ENCODE assay signal across 8 cellular contexts in the genomic region with DNA sequence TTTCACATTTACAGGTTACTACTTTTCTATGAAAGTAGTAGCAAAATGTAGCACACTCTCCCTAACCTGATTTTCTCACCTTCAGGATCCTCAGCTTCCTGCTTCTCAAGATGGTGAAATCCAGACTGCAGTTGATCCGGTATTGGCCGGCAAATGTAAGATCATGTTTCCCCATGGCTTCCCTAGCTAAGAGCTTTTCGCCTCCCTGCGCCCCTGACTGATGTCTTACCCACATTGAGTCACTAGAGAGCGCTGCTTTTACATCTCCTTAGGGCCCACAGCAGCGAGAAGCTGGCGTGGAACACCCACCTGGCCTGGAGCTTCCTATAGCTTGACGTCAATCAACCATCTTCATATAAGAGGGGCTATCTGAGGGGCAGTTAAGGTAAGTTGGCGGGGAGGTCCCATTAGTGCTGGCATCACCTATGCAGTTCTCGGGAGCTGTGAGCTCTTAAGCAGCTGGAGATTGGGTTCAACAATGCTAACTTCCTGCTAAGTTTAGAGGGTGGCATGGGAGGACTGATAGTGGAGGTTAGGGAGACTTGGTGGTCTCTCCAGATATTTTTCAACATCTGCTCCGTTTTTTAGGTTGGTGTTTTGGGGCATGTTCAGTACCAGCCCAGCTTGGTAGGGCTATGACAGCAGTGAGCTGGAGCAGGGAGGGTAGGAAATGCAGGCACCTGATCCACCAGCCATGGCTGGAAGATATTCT. TPM values are rescaled to one million over a fixed set of nuclear protein-coding genes. Genes with fewer than 3 reads are reported as not detected.
DNase-seq lines count a peak whose midpoint lies in the region; ATAC-seq and TF ChIP-seq lines count a peak whose summit lies in the region.

No MANE protein-coding gene starts in this region.

- peak; percentile 66 for TF ChIP-seq CTCF in AG09309 (IDR thresholded peaks at IDR 0.05; ENCODE audit: control insufficient read depth, insufficient read depth, low read depth, low read length, missing control alignments)
- peak; percentile 66; the same call in 1 of the 2 replicates for TF ChIP-seq CTCF in GM12875 (IDR thresholded peaks at IDR 0.05; ENCODE audit: borderline replicate concordance, insufficient read depth, low read depth, low read length)
- TF ChIP-seq CTCF in foreskin fibroblast (IDR thresholded peaks at IDR 0.05; ENCODE audit: low read depth, low read length): peak; percentile 58
- TF ChIP-seq CTCF in ovary (IDR thresholded peaks at IDR 0.05): peak in 1 of 3 donors; percentile 34

- no peak overlapping the region for H3K27ac ChIP-seq in ovary

- H3K9me3 ChIP-seq in ovary: no peaks in the 10 kb centered on the region

- H3K27ac Mint-ChIP-seq in activated CD8-positive, alpha-beta memory T cell treated with anti-CD3 and anti-CD28 coated beads, Interleukin-2, amount 10 ng/mL, durations not matched to agents 7 days and 5 days: peak overlapping the region; percentile 8

- WGBS in ovary, 3 donors: 23 to 33% (median 28%) methylated on average over 11 of the region's 11 CpGs

- no peak for TF ChIP-seq EP300 in ovary (IDR thresholded peaks at IDR 0.05)

- peaks cover 10% of the 10 kb centered on the region for H3K4me1 ChIP-seq in ovary (ENCODE audit: insufficient read depth)

- CTCF ChIA-PET in activated CD8-positive, alpha-beta memory T cell treated with anti-CD3 and anti-CD28 coated beads, Interleukin-2, amount 10 ng/mL, durations not matched to agents 7 days and 5 days (lab: Charles Lee): interaction anchor here (0.6 to 5.6 kb wide), 18 partner anchors 9 to 161 kb away, joined by 3 to 32 read pairs (median 8); a partner anchor contains a TSS

- H3K4me3 Mint-ChIP-seq in activated CD8-positive, alpha-beta memory T cell treated with anti-CD3 and anti-CD28 coated beads, Interleukin-2, amount 10 ng/mL, durations not matched to agents 7 days and 5 days: no peak overlapping the region

- H3K27me3 Mint-ChIP-seq in activated CD8-positive, alpha-beta memory T cell treated with anti-CD3 and anti-CD28 coated beads, Interleukin-2, amount 10 ng/mL, durations not matched to agents 7 days and 5 days: no peaks in the 10 kb centered on the region

- H3K4me3 ChIP-seq in AG09309 (ENCODE audit: control insufficient read depth, low read depth, low read length) (no peak overlapping the region), GM12875 (ENCODE audit: low read depth, low read length) (no peak overlapping the region), foreskin fibroblast (ENCODE audit: low read depth in 1 of 2, low read length in 2 of 2) (no peak overlapping the region), ovary (no peak overlapping the region)

- ATAC-seq in activated CD8-positive, alpha-beta memory T cell treated with anti-CD3 and anti-CD28 coated beads, Interleukin-2, amount 10 ng/mL, durations not matched to agents 7 days and 5 days: peak; percentile 49
- no peak for ATAC-seq in HG03565 (IDR thresholded peaks at IDR 0.05; ENCODE audit: unreplicated experiment)
- no peak for ATAC-seq in GM19467 (IDR thresholded peaks at IDR 0.05; ENCODE audit: unreplicated experiment)

- H3K36me3 Mint-ChIP-seq in activated CD8-positive, alpha-beta memory T cell treated with anti-CD3 and anti-CD28 coated beads, Interleukin-2, amount 10 ng/mL, durations not matched to agents 7 days and 5 days: peaks cover 77% of the 10 kb centered on the region

- intact Hi-C loops in ovary (cut with DNase I): no loop called here

- H3K36me3 ChIP-seq in ovary: no peaks in the 10 kb centered on the region

- H3K9me3 Mint-ChIP-seq in activated CD8-positive, alpha-beta memory T cell treated with anti-CD3 and anti-CD28 coated beads, Interleukin-2, amount 10 ng/mL, durations not matched to agents 7 days and 5 days (ENCODE audit: low read depth): no peaks in the 10 kb centered on the region

- H3K4me1 Mint-ChIP-seq in activated CD8-positive, alpha-beta memory T cell treated with anti-CD3 and anti-CD28 coated beads, Interleukin-2, amount 10 ng/mL, durations not matched to agents 7 days and 5 days: peaks cover 62% of the 10 kb centered on the region

- no peak for TF ChIP-seq POLR2A in ovary (IDR thresholded peaks at IDR 0.05)

- DNase-seq in AG09309 (ENCODE audit: low read depth): peak; percentile 24
- peak; percentile 46 for DNase-seq in NCI-H2196 treated with DMSO at 0.1 percent for 48 hours (lab: John Stamatoyannopoulos, UW; ENCODE audit: unreplicated experiment)
- peak; percentile 74 for DNase-seq in activated CD8-positive, alpha-beta memory T cell treated with anti-CD3 and anti-CD28 coated beads, Interleukin-2, amount 10 ng/mL, durations not matched to agents 7 days and 5 days
- DNase-seq in foreskin fibroblast: peak; percentile 48 to 79
- DNase-seq in ovary: peak in 3 of 5 donors; percentile 56 to 62 (median 56)

- H3K27me3 ChIP-seq in ovary: no peaks in the 10 kb centered on the region

RNA-seq across cellular contexts. Expression of a gene that starts 5.5 kb away (rescaled TPM):
- 100 to 1,000 TPM; 228 to 410 TPM for total RNA-seq in activated CD8-positive, alpha-beta memory T cell treated with anti-CD3 and anti-CD28 coated beads, Interleukin-2, amount 10 ng/mL, durations not matched to agents 7 days and 5 days
- 1 to 10 TPM in 5 of 7 donors, under 1 TPM in 2; 0.58 to 4.8 (median 1.7) TPM for total RNA-seq in ovary
- polyA plus RNA-seq in ovary: 10 to 100 TPM in 1 of 2 donors, under 1 TPM in 1; 0.98 to 15.4 TPM

RNA-seq across cellular contexts. Expression of a gene that starts 10.4 kb away (rescaled TPM):
- 10 to 100 TPM; 50.0 to 68.9 TPM for total RNA-seq in activated CD8-positive, alpha-beta memory T cell treated with anti-CD3 and anti-CD28 coated beads, Interleukin-2, amount 10 ng/mL, durations not matched to agents 7 days and 5 days
- 10 to 100 TPM; 20.0 to 95.9 (median 67.6) TPM for total RNA-seq in ovary
- 10 to 100 TPM; 26.6 to 65.8 TPM for polyA plus RNA-seq in ovary

RNA-seq across cellular contexts. Expression of a gene that starts 32.2 kb away (rescaled TPM):
- not detected for total RNA-seq in activated CD8-positive, alpha-beta memory T cell treated with anti-CD3 and anti-CD28 coated beads, Interleukin-2, amount 10 ng/mL, durations not matched to agents 7 days and 5 days
- total RNA-seq in ovary: under 1 TPM in 5 of 7 donors, not detected in 2; 0.10 to 0.34 (median 0.13) TPM
- polyA plus RNA-seq in ovary: under 1 TPM; 0.01 to 0.03 TPM

RNA-seq across cellular contexts. Expression of a gene that starts 38.7 kb away (rescaled TPM):
- under 1 TPM in 1 of 2 experiments, not detected in 1; 0.26 TPM for total RNA-seq in activated CD8-positive, alpha-beta memory T cell treated with anti-CD3 and anti-CD28 coated beads, Interleukin-2, amount 10 ng/mL, durations not matched to agents 7 days and 5 days
- total RNA-seq in ovary: 10 to 100 TPM in 1 of 7 donors, 1 to 10 TPM in 3, under 1 TPM in 3; 0.24 to 12.4 (median 1.4) TPM
- polyA plus RNA-seq in ovary: 1 to 10 TPM; 1.1 to 1.9 TPM

Comparison
In these comparisons a context has a peak if more than half of its experiments do, and no peak if none do; other contexts are left out.
1. DNase-seq: peak in every context shown above with its lines; median percentile 74 in activated CD8-positive, alpha-beta memory T cell treated with anti-CD3 and anti-CD28 coated beads, Interleukin-2, amount 10 ng/mL, durations not matched to agents 7 days and 5 days; 64 in foreskin fibroblast; 56 in ovary; 46 in NCI-H2196 treated with DMSO at 0.1 percent for 48 hours; 24 in AG09309.
2. RNA of a gene that starts 5.5 kb away (total RNA-seq): 228 to 410 TPM in activated CD8-positive, alpha-beta memory T cell treated with anti-CD3 and anti-CD28 coated beads, Interleukin-2, amount 10 ng/mL, durations not matched to agents 7 days and 5 days; 0.58 to 4.8 TPM in ovary; every median in the first group is over 10 times any median in the second.